Comparison of ENCODE assay signal across 28 cellular contexts in the genomic region with DNA sequence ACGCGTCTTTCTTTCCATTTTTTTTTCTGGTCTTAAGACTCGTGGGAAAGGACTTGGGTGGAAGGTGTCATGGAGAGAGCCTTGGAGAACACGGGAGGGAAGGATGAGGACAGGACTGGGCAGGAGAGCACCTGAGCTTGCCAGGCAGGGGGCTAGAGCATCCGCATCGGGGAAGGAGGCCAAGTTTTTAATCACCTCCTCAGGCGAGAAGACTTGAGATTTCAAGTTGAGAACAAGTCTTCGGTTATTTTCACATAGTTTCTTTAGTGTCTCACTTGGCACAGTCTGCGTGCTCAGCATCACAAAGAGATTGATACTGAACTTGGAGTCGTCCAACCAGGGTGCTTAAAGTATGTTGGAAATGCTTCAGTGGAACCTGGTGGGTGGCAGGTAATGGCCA.
"Had no signal": no experiment of that assay in that cellular context is flagged by ENCODE, and none has a peak within 500 bp of the region (broad histone marks: within the 10 kb centered on the region; RNA-seq: fewer than 3 reads in every experiment).

No MANE protein-coding gene starts in this region.

- H3K36me3 ChIP-seq: colonic mucosa, thoracic aorta, WERI-Rb-1 had no signal

- H3K36me3 Mint-ChIP-seq: activated naive CD4-positive, alpha-beta T cell treated with anti-CD3 and anti-CD28 coated beads, Interleukin-2, amount 10 ng/mL, durations not matched to agents 7 days and 5 days; naive thymus-derived CD8-positive, alpha-beta T cell had no signal

- DNase-seq: activated CD4-positive, alpha-beta T cell treated with anti-CD3 and anti-CD28 coated beads for 48 hours; activated CD4-positive, alpha-beta T cell treated with anti-CD3 and anti-CD28 coated beads, Interleukin-2, amount 50 U/mL, for 48 hours; activated CD8-positive, alpha-beta memory T cell treated with anti-CD3 and anti-CD28 coated beads for 24 hours; activated effector memory CD4-positive, alpha-beta T cell treated with anti-CD3 and anti-CD28 coated beads, Interleukin-2, amount 50 U/mL, for 16 hours; activated naive CD4-positive, alpha-beta T cell treated with anti-CD3 and anti-CD28 coated beads, Interleukin-2, amount 10 ng/mL, durations not matched to agents 7 days and 5 days; amniotic stem cell; colonic mucosa; effector CD8-positive, alpha-beta T cell; erythroblast; islet precursor cell; left cardiac atrium; midbrain; naive thymus-derived CD8-positive, alpha-beta T cell; posterior cingulate gyrus; stimulated activated CD4-positive, alpha-beta T cell treated with anti-CD3 and anti-CD28 coated beads, Interleukin-12 subunit alpha, Interleukin-12 subunit beta, amount 100 ng/mL, for 4 hours; stimulated activated CD4-positive, alpha-beta T cell treated with anti-CD3 and anti-CD28 coated beads, Interleukin-4, amount 100 ng/mL, for 1 hour; stimulated activated naive CD8-positive, alpha-beta T cell treated with anti-CD3 and anti-CD28 coated beads, Interleukin-15, Interleukin-2, amounts not matched to agents 100 U/mL and 50 U/mL, for 24 hours; T-helper 17 cell; T1000; WERI-Rb-1 had no signal

- H3K4me1 ChIP-seq: colonic mucosa had no signal

- H3K27ac Mint-ChIP-seq: activated naive CD4-positive, alpha-beta T cell treated with anti-CD3 and anti-CD28 coated beads, Interleukin-2, amount 10 ng/mL, durations not matched to agents 7 days and 5 days; activated T-helper 1 cell treated with anti-CD3 and anti-CD28 coated beads, Interleukin-12 subunit alpha, Interleukin-12 subunit beta, Interleukin-2, Interleukin-4 antibody, amounts not matched to agents 30 ng/mL and 10 ng/mL and 1 ng/mL, durations not matched to agents 14 hours and 24 hours and 36 hours; naive thymus-derived CD8-positive, alpha-beta T cell; T-helper 17 cell had no signal

- H3K27me3 ChIP-seq: colonic mucosa had no signal

- H3K4me1 Mint-ChIP-seq: activated naive CD4-positive, alpha-beta T cell treated with anti-CD3 and anti-CD28 coated beads, Interleukin-2, amount 10 ng/mL, durations not matched to agents 7 days and 5 days had no signal

- H3K27ac ChIP-seq: colonic mucosa, thoracic aorta, WERI-Rb-1 had no signal

- ATAC-seq: activated CD4-positive, CD25-positive, alpha-beta regulatory T cell treated with anti-CD3 and anti-CD28 coated beads, Interleukin-2, amount 50 U/mL, for 24 hours; left cardiac atrium; naive thymus-derived CD8-positive, alpha-beta T cell; sciatic nerve; stimulated activated naive CD8-positive, alpha-beta T cell treated with anti-CD3 and anti-CD28 coated beads, Interleukin-15, Interleukin-2, amounts not matched to agents 100 U/mL and 50 U/mL, for 24 hours; T-helper 17 cell had no signal

- FAIRE-seq: astrocyte, endometrium, urothelium cell line had no signal

- H3K4me3 ChIP-seq: colonic mucosa, skin epidermis, thoracic aorta had no signal

- H3K9me3 ChIP-seq: colonic mucosa, thoracic aorta had no signal

- H3K27me3 Mint-ChIP-seq: activated naive CD4-positive, alpha-beta T cell treated with anti-CD3 and anti-CD28 coated beads, Interleukin-2, amount 10 ng/mL, durations not matched to agents 7 days and 5 days had no signal

- H3K9me3 Mint-ChIP-seq: activated naive CD4-positive, alpha-beta T cell treated with anti-CD3 and anti-CD28 coated beads, Interleukin-2, amount 10 ng/mL, durations not matched to agents 7 days and 5 days; activated T-helper 1 cell treated with anti-CD3 and anti-CD28 coated beads, Interleukin-12 subunit alpha, Interleukin-12 subunit beta, Interleukin-2, Interleukin-4 antibody, amounts not matched to agents 30 ng/mL and 10 ng/mL and 1 ng/mL, durations not matched to agents 14 hours and 24 hours and 36 hours; naive thymus-derived CD8-positive, alpha-beta T cell had no signal

- H3K4me3 Mint-ChIP-seq: activated naive CD4-positive, alpha-beta T cell treated with anti-CD3 and anti-CD28 coated beads, Interleukin-2, amount 10 ng/mL, durations not matched to agents 7 days and 5 days; activated T-helper 1 cell treated with anti-CD3 and anti-CD28 coated beads, Interleukin-12 subunit alpha, Interleukin-12 subunit beta, Interleukin-2, Interleukin-4 antibody, amounts not matched to agents 30 ng/mL and 10 ng/mL and 1 ng/mL, durations not matched to agents 14 hours and 24 hours and 36 hours; naive thymus-derived CD8-positive, alpha-beta T cell; T-helper 17 cell had no signal
